ENCODE assay signal across 8 cellular contexts in the genomic region with DNA sequence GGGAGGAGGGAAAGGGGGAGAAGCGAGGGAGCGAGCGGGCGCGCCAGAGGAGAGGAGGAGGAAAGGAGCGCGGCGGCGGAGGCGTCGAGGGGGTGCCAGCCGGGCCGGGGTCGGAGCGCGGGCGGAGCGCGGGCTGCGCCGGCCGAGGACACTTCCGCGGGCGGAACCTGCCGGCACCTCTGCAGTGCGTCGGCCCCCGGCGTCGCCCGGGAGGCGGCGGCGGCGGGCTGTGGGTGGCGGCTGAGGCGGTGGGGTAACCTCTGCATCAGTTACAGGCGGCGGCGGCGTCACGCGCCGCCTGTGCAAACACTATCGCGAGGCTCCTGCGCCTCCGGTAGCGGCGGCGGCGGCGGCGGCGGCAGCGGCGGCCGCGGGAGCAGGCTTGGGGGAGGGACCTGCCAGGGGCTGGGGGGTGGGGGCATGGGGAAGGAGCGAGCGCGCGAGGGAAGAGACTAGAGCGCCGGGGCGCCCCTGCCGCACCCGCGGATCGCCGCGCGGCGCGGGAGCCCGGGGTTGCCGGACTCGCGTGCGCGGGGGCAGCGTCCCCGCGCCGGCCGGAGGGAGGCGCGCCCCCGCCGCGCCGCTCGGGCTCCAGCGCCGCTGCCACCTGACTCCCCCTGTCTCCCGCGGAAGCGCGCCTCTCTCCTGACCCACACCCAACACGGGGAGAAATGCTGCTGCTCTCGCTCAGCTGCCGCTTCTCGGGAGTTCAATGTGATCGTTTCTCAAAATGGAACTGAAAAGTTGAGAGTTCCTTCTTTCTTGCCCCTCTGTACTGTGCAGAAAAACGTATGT. TPM values are rescaled to one million over a fixed set of nuclear protein-coding genes. Genes with fewer than 3 reads are reported as not detected.
DNase-seq lines count a peak whose midpoint lies in the region; ATAC-seq and TF ChIP-seq lines count a peak whose summit lies in the region.

Gene TLK1, minus strand, starts transcription at position 264 of the 795 bp plus-strand sequence. CDS start 465 bp downstream, outside the sequence.

- ATAC-seq in GM21528 (IDR thresholded peaks at IDR 0.05; ENCODE audit: low FRiP score, unreplicated experiment) = peak; percentile 53
- ATAC-seq in naive thymus-derived CD8-positive, alpha-beta T cell = peak; percentile 66 to 75

- H3K36me3 Mint-ChIP-seq in IgD-negative memory B cell = peaks cover 2% of the 10 kb centered on the region
- H3K36me3 Mint-ChIP-seq in activated T-helper 1 cell treated with anti-CD3 and anti-CD28 coated beads, Interleukin-12 subunit alpha, Interleukin-12 subunit beta, Interleukin-2, Interleukin-4 antibody, amounts not matched to agents 30 ng/mL and 10 ng/mL and 1 ng/mL, durations not matched to agents 14 hours and 24 hours and 36 hours (ENCODE audit: low read depth) = peaks cover 2% of the 10 kb centered on the region
- peaks cover 0 to 5% (median 3%) of the 10 kb centered on the region in 3 donors for H3K36me3 Mint-ChIP-seq in naive thymus-derived CD8-positive, alpha-beta T cell

- no peak for TF ChIP-seq CTCF in fibroblast of lung (conservative IDR thresholded peaks at IDR 0.05 in 1 of 2, IDR thresholded peaks at IDR 0.05 in 1 of 2; ENCODE audit: low read depth in 1 of 2, low read length in 2 of 2)

- no peaks in the 10 kb centered on the region for H3K27me3 Mint-ChIP-seq in IgD-negative memory B cell
- H3K27me3 Mint-ChIP-seq in activated T-helper 1 cell treated with anti-CD3 and anti-CD28 coated beads, Interleukin-12 subunit alpha, Interleukin-12 subunit beta, Interleukin-2, Interleukin-4 antibody, amounts not matched to agents 30 ng/mL and 10 ng/mL and 1 ng/mL, durations not matched to agents 14 hours and 24 hours and 36 hours (ENCODE audit: insufficient read depth) = peaks cover 2% of the 10 kb centered on the region
- no peaks in the 10 kb centered on the region for H3K27me3 Mint-ChIP-seq in naive thymus-derived CD8-positive, alpha-beta T cell

- no peaks in the 10 kb centered on the region for H3K9me3 ChIP-seq in fibroblast of lung (ENCODE audit: control insufficient read depth, insufficient read depth, low read depth, low read length)

- H3K4me2 ChIP-seq in fibroblast of lung (ENCODE audit: extremely low read depth, insufficient read depth, low read length) = peak within 1 kb of the TSS; percentile 99

- H2AFZ ChIP-seq in fibroblast of lung (ENCODE audit: low read length) = peak within 1 kb of the TSS; percentile 74

- H3K4me3 ChIP-seq in fibroblast of lung (replicated peaks in 1 of 4; ENCODE audit: control extremely low read depth in 1 of 4, insufficient read depth in 1 of 4, low read depth in 3 of 4, low read length in 4 of 4) = peak within 1 kb of the TSS; percentile 50 to 97 (median 70)

- no peaks in the 10 kb centered on the region for H3K36me3 ChIP-seq in fibroblast of lung (ENCODE audit: control insufficient read depth, insufficient read depth, low read length)

- H3K27me3 ChIP-seq in fibroblast of lung (ENCODE audit: control insufficient read depth, insufficient read depth, low read length) = no peaks in the 10 kb centered on the region

- H3K79me2 ChIP-seq in fibroblast of lung (ENCODE audit: control insufficient read depth, insufficient read depth, low read length) = peaks cover 41% of the 10 kb centered on the region

- peak within 1 kb of the TSS; percentile 91 to 99 (median 98) for H3K4me3 Mint-ChIP-seq in IgD-negative memory B cell
- peak within 1 kb of the TSS; percentile 96 for H3K4me3 Mint-ChIP-seq in activated T-helper 1 cell treated with anti-CD3 and anti-CD28 coated beads, Interleukin-12 subunit alpha, Interleukin-12 subunit beta, Interleukin-2, Interleukin-4 antibody, amounts not matched to agents 30 ng/mL and 10 ng/mL and 1 ng/mL, durations not matched to agents 14 hours and 24 hours and 36 hours
- peak within 1 kb of the TSS; percentile 91 to 98 (median 96) for H3K4me3 Mint-ChIP-seq in naive thymus-derived CD8-positive, alpha-beta T cell

- peak within 1 kb of the TSS; percentile 89 to 96 (median 95) for H3K27ac Mint-ChIP-seq in IgD-negative memory B cell
- H3K27ac Mint-ChIP-seq in activated T-helper 1 cell treated with anti-CD3 and anti-CD28 coated beads, Interleukin-12 subunit alpha, Interleukin-12 subunit beta, Interleukin-2, Interleukin-4 antibody, amounts not matched to agents 30 ng/mL and 10 ng/mL and 1 ng/mL, durations not matched to agents 14 hours and 24 hours and 36 hours = peak within 1 kb of the TSS; percentile 98
- H3K27ac Mint-ChIP-seq in naive thymus-derived CD8-positive, alpha-beta T cell = peak within 1 kb of the TSS; percentile 88 to 99 (median 97)

- H3K4me1 Mint-ChIP-seq in IgD-negative memory B cell = peaks cover 36 to 45% (median 42%) of the 10 kb centered on the region in 3 donors
- H3K4me1 Mint-ChIP-seq in activated T-helper 1 cell treated with anti-CD3 and anti-CD28 coated beads, Interleukin-12 subunit alpha, Interleukin-12 subunit beta, Interleukin-2, Interleukin-4 antibody, amounts not matched to agents 30 ng/mL and 10 ng/mL and 1 ng/mL, durations not matched to agents 14 hours and 24 hours and 36 hours (ENCODE audit: low read depth) = peaks cover 67% of the 10 kb centered on the region
- peaks cover 27 to 66% (median 57%) of the 10 kb centered on the region in 4 donors for H3K4me1 Mint-ChIP-seq in naive thymus-derived CD8-positive, alpha-beta T cell

- H4K20me1 ChIP-seq in fibroblast of lung (ENCODE audit: control insufficient read depth, extremely low read depth, insufficient read depth, low read length) = no peaks in the 10 kb centered on the region

- no peaks in the 10 kb centered on the region for H3K9me3 Mint-ChIP-seq in IgD-negative memory B cell
- no peaks in the 10 kb centered on the region for H3K9me3 Mint-ChIP-seq in activated T-helper 1 cell treated with anti-CD3 and anti-CD28 coated beads, Interleukin-12 subunit alpha, Interleukin-12 subunit beta, Interleukin-2, Interleukin-4 antibody, amounts not matched to agents 30 ng/mL and 10 ng/mL and 1 ng/mL, durations not matched to agents 14 hours and 24 hours and 36 hours
- no peaks in the 10 kb centered on the region for H3K9me3 Mint-ChIP-seq in naive thymus-derived CD8-positive, alpha-beta T cell

- POLR2A ChIA-PET in naive thymus-derived CD8-positive, alpha-beta T cell (lab: Charles Lee) = interaction anchor here (0.6 to 4.4 kb wide), 10 partner anchors 74 to 273 kb away, joined by 3 to 33 read pairs (median 4); partner anchors contain the start of genes DCAF17, GORASP2 and METTL8

- H3K4me1 ChIP-seq in fibroblast of lung (ENCODE audit: control insufficient read depth, extremely low read depth, insufficient read depth, low read length) = no peaks in the 10 kb centered on the region

- H3K27ac ChIP-seq in fibroblast of lung (ENCODE audit: insufficient read depth, low read length) = peak within 1 kb of the TSS; percentile 95

- intact Hi-C loops in activated T-helper 1 cell treated with anti-CD3 and anti-CD28 coated beads, Interleukin-12 subunit alpha, Interleukin-12 subunit beta, Interleukin-2, Interleukin-4 antibody, amounts not matched to agents 30 ng/mL and 10 ng/mL and 1 ng/mL, durations not matched to agents 14 hours and 24 hours and 36 hours (cut with micrococcal nuclease) = loop anchor here (1.0 to 5.0 kb wide), 6 partner anchors 50 to 526 kb away; partner anchors contain the start of genes CYBRD1 and DYNC1I2

- DNase-seq in DMS153 (lab: John Stamatoyannopoulos, UW) = peak; percentile 49
- peak; percentile 75 for DNase-seq in RPMI7951 (ENCODE audit: low read depth)
- DNase-seq in activated T-helper 1 cell treated with anti-CD3 and anti-CD28 coated beads, Interleukin-12 subunit alpha, Interleukin-12 subunit beta, Interleukin-2, Interleukin-4 antibody, amounts not matched to agents 30 ng/mL and 10 ng/mL and 1 ng/mL, durations not matched to agents 14 hours and 24 hours and 36 hours (ENCODE audit: low spot score) = peak; percentile 64
- DNase-seq in fibroblast of lung (ENCODE audit: low read depth in 2 of 2) = peak; percentile 57 to 71
- peak; percentile 67 to 87 (median 73) for DNase-seq in naive thymus-derived CD8-positive, alpha-beta T cell
- peak; percentile 72 to 86 (median 76) for DNase-seq in stimulated activated naive CD4-positive, alpha-beta T cell (lab: John Stamatoyannopoulos, UW)

- peak within 1 kb of the TSS; percentile 92 for H3K9ac ChIP-seq in fibroblast of lung (ENCODE audit: insufficient read depth, low read length)

RNA-seq across cellular contexts. Expression of gene TLK1, which starts in this region (rescaled TPM):
- polyA plus RNA-seq in IgD-negative memory B cell (104 TPM), fibroblast of lung (22.1 and 23.5 TPM in 2 replicates)
- total RNA-seq in RPMI7951 (2014; rRNA removed; shearing (Covaris generic)) = 10.5 and 13.6 TPM in 2 replicates
- total RNA-seq in activated T-helper 1 cell treated with anti-CD3 and anti-CD28 coated beads, Interleukin-12 subunit alpha, Interleukin-12 subunit beta, Interleukin-2, Interleukin-4 antibody, amounts not matched to agents 30 ng/mL and 10 ng/mL and 1 ng/mL, durations not matched to agents 14 hours and 24 hours and 36 hours = 106 and 112 TPM in 2 replicates
- 18.2 and 29.9 TPM in 2 replicates for total RNA-seq in fibroblast of lung
- polyA plus RNA-seq in fibroblast of lung (2012) = 21.0 and 23.1 TPM in 2 replicates
- 3.5 and 4.5 TPM in 2 replicates for polyA minus RNA-seq in fibroblast of lung (ENCODE audit: low replicate concordance)
- 100 to 1,000 TPM; 150 to 159 TPM for total RNA-seq in naive thymus-derived CD8-positive, alpha-beta T cell
- 10 to 100 TPM; 27.3 to 53.7 (median 34.3) TPM for polyA plus RNA-seq in naive thymus-derived CD8-positive, alpha-beta T cell

Comparison
In these comparisons a context has a peak if more than half of its experiments do, and no peak if none do; other contexts are left out.
1. Peak in every context shown above with its lines: DNase-seq, ATAC-seq, H3K4me3 ChIP-seq and H3K27ac ChIP-seq.